ENCODE assay signal across 1 cellular context in the genomic region with DNA sequence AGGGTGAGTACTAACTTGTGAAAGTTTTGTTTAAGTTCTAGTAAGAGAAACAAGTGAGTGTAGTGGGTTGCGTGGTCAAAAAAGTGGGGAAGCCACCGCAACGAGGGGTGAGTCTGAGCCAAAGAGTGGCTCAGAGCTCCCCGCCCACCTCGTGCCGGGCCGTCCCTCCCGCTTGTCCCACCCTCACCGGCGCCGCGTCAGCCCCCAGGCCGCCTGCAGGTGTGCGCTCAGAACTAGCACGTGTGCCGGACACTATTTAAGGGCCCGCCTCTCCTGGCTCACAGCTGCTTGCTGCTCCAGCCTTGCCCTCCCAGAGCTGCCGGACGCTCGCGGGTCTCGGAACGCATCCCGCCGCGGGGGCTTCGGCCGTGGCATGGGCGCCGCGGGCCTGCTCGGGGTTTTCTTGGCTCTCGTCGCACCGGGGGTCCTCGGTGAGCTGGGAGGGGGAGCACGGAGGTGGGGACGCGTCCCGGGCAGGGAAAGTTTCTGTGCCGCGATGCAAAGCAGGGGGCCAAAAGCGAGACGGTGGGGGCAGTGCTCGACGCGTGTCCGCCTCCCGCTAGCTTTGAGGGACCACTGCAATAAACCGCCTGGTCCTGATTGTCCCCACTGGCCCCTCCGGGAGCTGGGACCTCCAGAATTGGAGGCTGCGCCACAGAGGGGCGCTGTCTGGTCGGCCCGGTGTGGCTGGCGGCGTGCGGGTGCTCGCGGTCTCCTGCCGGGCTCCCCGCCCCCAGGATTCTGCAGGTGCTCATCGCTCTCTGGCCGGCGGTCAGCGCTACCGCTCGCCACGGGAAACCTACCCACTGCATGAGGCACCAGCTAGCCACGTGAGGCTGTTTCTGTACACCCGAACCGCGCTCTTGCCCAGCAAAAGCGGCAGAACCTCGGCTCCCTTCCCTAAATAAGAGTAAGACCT.
TF ChIP-seq lines count a peak whose summit lies in the region.

Gene CR2, plus strand, starts transcription at position 283 of the 919 bp plus-strand sequence. Its CDS starts 91 bp downstream, at position 374.

TF ChIP-seq in K562, 482 proteins besides CTCF, POLR2A, EP300 and RAD21 (continued from another document and continues in another):
- peak; percentile 89 for TF ChIP-seq MAX (CRISPR knock-in tag; IDR thresholded peaks at IDR 0.05)
- TF ChIP-seq NUFIP1 (IDR thresholded peaks at IDR 0.05; ENCODE audit: partially characterized antibody), result no peak
- TF ChIP-seq, protein P1, sequence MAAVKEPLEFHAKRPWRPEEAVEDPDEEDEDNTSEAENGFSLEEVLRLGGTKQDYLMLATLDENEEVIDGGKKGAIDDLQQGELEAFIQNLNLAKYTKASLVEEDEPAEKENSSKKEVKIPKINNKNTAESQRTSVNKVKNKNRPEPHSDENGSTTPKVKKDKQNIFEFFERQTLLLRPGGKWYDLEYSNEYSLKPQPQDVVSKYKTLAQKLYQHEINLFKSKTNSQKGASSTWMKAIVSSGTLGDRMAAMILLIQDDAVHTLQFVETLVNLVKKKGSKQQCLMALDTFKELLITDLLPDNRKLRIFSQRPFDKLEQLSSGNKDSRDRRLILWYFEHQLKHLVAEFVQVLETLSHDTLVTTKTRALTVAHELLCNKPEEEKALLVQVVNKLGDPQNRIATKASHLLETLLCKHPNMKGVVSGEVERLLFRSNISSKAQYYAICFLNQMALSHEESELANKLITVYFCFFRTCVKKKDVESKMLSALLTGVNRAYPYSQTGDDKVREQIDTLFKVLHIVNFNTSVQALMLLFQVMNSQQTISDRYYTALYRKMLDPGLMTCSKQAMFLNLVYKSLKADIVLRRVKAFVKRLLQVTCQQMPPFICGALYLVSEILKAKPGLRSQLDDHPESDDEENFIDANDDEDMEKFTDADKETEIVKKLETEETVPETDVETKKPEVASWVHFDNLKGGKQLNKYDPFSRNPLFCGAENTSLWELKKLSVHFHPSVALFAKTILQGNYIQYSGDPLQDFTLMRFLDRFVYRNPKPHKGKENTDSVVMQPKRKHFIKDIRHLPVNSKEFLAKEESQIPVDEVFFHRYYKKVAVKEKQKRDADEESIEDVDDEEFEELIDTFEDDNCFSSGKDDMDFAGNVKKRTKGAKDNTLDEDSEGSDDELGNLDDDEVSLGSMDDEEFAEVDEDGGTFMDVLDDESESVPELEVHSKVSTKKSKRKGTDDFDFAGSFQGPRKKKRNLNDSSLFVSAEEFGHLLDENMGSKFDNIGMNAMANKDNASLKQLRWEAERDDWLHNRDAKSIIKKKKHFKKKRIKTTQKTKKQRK (IDR thresholded peaks at IDR 0.05; ENCODE audit: borderline replicate concordance, low read depth, low read length), result no peak
- TF ChIP-seq, protein P2, sequence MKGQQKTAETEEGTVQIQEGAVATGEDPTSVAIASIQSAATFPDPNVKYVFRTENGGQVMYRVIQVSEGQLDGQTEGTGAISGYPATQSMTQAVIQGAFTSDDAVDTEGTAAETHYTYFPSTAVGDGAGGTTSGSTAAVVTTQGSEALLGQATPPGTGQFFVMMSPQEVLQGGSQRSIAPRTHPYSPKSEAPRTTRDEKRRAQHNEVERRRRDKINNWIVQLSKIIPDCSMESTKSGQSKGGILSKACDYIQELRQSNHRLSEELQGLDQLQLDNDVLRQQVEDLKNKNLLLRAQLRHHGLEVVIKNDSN (CRISPR knock-in tag; IDR thresholded peaks at IDR 0.05), result peak; percentile 47
- TF ChIP-seq, protein P3, sequence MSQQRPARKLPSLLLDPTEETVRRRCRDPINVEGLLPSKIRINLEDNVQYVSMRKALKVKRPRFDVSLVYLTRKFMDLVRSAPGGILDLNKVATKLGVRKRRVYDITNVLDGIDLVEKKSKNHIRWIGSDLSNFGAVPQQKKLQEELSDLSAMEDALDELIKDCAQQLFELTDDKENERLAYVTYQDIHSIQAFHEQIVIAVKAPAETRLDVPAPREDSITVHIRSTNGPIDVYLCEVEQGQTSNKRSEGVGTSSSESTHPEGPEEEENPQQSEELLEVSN (IDR thresholded peaks at IDR 0.05; ENCODE audit: borderline replicate concordance in 1 of 2, extremely low read depth in 1 of 2, insufficient read depth in 1 of 2, insufficient read length in 1 of 2, low read depth in 1 of 2, low read length in 1 of 2, poor library complexity in 1 of 2, severe bottlenecking in 1 of 2), result peak; percentile 61 to 86
- no peak for TF ChIP-seq RUNX1 (IDR thresholded peaks at IDR 0.05; ENCODE audit: low read depth)
- no peak for TF ChIP-seq AFF4 (CRISPR knock-in tag; IDR thresholded peaks at IDR 0.05)
- TF ChIP-seq TCF3 (CRISPR knock-in tag; IDR thresholded peaks at IDR 0.05), result no peak
- TF ChIP-seq PTBP1 (IDR thresholded peaks at IDR 0.05; ENCODE audit: low read depth, low read length), result no peak
- TF ChIP-seq, protein P4, sequence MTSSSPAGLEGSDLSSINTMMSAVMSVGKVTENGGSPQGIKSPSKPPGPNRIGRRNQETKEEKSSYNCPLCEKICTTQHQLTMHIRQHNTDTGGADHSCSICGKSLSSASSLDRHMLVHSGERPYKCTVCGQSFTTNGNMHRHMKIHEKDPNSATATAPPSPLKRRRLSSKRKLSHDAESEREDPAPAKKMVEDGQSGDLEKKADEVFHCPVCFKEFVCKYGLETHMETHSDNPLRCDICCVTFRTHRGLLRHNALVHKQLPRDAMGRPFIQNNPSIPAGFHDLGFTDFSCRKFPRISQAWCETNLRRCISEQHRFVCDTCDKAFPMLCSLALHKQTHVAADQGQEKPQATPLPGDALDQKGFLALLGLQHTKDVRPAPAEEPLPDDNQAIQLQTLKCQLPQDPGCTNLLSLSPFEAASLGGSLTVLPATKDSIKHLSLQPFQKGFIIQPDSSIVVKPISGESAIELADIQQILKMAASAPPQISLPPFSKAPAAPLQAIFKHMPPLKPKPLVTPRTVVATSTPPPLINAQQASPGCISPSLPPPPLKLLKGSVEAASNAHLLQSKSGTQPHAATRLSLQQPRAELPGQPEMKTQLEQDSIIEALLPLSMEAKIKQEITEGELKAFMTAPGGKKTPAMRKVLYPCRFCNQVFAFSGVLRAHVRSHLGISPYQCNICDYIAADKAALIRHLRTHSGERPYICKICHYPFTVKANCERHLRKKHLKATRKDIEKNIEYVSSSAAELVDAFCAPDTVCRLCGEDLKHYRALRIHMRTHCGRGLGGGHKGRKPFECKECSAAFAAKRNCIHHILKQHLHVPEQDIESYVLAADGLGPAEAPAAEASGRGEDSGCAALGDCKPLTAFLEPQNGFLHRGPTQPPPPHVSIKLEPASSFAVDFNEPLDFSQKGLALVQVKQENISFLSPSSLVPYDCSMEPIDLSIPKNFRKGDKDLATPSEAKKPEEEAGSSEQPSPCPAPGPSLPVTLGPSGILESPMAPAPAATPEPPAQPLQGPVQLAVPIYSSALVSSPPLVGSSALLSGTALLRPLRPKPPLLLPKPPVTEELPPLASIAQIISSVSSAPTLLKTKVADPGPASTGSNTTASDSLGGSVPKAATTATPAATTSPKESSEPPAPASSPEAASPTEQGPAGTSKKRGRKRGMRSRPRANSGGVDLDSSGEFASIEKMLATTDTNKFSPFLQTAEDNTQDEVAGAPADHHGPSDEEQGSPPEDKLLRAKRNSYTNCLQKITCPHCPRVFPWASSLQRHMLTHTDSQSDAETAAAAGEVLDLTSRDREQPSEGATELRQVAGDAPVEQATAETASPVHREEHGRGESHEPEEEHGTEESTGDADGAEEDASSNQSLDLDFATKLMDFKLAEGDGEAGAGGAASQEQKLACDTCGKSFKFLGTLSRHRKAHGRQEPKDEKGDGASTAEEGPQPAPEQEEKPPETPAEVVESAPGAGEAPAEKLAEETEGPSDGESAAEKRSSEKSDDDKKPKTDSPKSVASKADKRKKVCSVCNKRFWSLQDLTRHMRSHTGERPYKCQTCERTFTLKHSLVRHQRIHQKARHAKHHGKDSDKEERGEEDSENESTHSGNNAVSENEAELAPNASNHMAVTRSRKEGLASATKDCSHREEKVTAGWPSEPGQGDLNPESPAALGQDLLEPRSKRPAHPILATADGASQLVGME (CRISPR knock-in tag; IDR thresholded peaks at IDR 0.05), result no peak
- no peak for TF ChIP-seq MBD2 (IDR thresholded peaks at IDR 0.05; ENCODE audit: borderline replicate concordance, low read depth)
- TF ChIP-seq GTF2E2 (tag; IDR thresholded peaks at IDR 0.05), result no peak
- no peak for TF ChIP-seq ZNF668 (CRISPR knock-in tag; IDR thresholded peaks at IDR 0.05)
- TF ChIP-seq, protein P5, sequence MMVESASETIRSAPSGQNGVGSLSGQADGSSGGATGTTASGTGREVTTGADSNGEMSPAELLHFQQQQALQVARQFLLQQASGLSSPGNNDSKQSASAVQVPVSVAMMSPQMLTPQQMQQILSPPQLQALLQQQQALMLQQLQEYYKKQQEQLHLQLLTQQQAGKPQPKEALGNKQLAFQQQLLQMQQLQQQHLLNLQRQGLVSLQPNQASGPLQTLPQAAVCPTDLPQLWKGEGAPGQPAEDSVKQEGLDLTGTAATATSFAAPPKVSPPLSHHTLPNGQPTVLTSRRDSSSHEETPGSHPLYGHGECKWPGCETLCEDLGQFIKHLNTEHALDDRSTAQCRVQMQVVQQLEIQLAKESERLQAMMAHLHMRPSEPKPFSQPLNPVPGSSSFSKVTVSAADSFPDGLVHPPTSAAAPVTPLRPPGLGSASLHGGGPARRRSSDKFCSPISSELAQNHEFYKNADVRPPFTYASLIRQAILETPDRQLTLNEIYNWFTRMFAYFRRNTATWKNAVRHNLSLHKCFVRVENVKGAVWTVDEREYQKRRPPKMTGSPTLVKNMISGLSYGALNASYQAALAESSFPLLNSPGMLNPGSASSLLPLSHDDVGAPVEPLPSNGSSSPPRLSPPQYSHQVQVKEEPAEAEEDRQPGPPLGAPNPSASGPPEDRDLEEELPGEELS (CRISPR knock-in tag; IDR thresholded peaks at IDR 0.05; ENCODE audit: borderline replicate concordance), result peak; percentile 23; the same call in 1 of the 2 replicates
- peak; percentile 31; the same call in 1 of the 2 replicates for TF ChIP-seq SMARCC2 (IDR thresholded peaks at IDR 0.05; ENCODE audit: low read depth)
- TF ChIP-seq, protein P6, sequence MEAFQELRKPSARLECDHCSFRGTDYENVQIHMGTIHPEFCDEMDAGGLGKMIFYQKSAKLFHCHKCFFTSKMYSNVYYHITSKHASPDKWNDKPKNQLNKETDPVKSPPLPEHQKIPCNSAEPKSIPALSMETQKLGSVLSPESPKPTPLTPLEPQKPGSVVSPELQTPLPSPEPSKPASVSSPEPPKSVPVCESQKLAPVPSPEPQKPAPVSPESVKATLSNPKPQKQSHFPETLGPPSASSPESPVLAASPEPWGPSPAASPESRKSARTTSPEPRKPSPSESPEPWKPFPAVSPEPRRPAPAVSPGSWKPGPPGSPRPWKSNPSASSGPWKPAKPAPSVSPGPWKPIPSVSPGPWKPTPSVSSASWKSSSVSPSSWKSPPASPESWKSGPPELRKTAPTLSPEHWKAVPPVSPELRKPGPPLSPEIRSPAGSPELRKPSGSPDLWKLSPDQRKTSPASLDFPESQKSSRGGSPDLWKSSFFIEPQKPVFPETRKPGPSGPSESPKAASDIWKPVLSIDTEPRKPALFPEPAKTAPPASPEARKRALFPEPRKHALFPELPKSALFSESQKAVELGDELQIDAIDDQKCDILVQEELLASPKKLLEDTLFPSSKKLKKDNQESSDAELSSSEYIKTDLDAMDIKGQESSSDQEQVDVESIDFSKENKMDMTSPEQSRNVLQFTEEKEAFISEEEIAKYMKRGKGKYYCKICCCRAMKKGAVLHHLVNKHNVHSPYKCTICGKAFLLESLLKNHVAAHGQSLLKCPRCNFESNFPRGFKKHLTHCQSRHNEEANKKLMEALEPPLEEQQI (IDR thresholded peaks at IDR 0.05), result no peak
- TF ChIP-seq POU5F1 (IDR thresholded peaks at IDR 0.05; ENCODE audit: borderline replicate concordance, low read depth, low read length, partially characterized antibody), result no peak
- TF ChIP-seq PML (IDR thresholded peaks at IDR 0.05; ENCODE audit: low read length), result no peak
- no peak for TF ChIP-seq SRSF1 (IDR thresholded peaks at IDR 0.05; ENCODE audit: low read depth, low read length)
- TF ChIP-seq KDM5B (IDR thresholded peaks at IDR 0.05; ENCODE audit: insufficient replicate concordance, low read depth, low read length), result no peak
- no peak for TF ChIP-seq ILK (tag; IDR thresholded peaks at IDR 0.05; ENCODE audit: borderline replicate concordance, low read depth)
- no peak for TF ChIP-seq BCLAF1 (IDR thresholded peaks at IDR 0.05; ENCODE audit: borderline replicate concordance in 1 of 2, control insufficient read depth in 1 of 2, low read depth in 2 of 2, low read length in 1 of 2)
